Comparison of ENCODE assay signal across 8 cellular contexts in genomic region chr4:154982187-154983047, GRCh38.
A peak's percentile ranks its signal among the peaks of the same experiment; 100 is the strongest.
DNase-seq lines count a peak whose midpoint lies in the region; ATAC-seq and TF ChIP-seq lines count a peak whose summit lies in the region.

No MANE protein-coding gene starts in this region.

- ATAC-seq in GM19463 (IDR thresholded peaks at IDR 0.05; ENCODE audit: unreplicated experiment) = peak; percentile 53

- H3K4me1 ChIP-seq in breast epithelium = no peaks in the 10 kb centered on the region

- H3K27me3 ChIP-seq in breast epithelium = no peaks in the 10 kb centered on the region

- no peaks in the 10 kb centered on the region for H3K36me3 ChIP-seq in breast epithelium

- in situ Hi-C loops in SK-MEL-5 (cut with HindIII; ENCODE audit: low pct_unique_long_range_greater_than_20kb, low sequenced_read_pairs) = no loop called here

- no peak overlapping the region for H3K27ac ChIP-seq in breast epithelium

- intact Hi-C loops in breast epithelium (cut with DNase I; ENCODE audit: low total_unique reads) = no loop called here

- peak; percentile 8 to 61 (median 49) for TF ChIP-seq CTCF in breast epithelium (IDR thresholded peaks at IDR 0.05)

- no peaks in the 10 kb centered on the region for H3K9me3 ChIP-seq in breast epithelium

- TF ChIP-seq POLR2A in breast epithelium (IDR thresholded peaks at IDR 0.05) = no peak

- DNase-seq in DMS114 treated with DMSO at 0.1 percent for 48 hours (lab: John Stamatoyannopoulos, UW; ENCODE audit: unreplicated experiment) = peak; percentile 10
- peak; percentile 49 for DNase-seq in HPDE6-E6E7 (ENCODE audit: extremely low spot score)
- peak; percentile 68 for DNase-seq in SK-MEL-5 (ENCODE audit: low read depth, low spot score)
- DNase-seq in breast epithelium (ENCODE audit: low spot score in 2 of 2) = peak; percentile 27 to 67
- peak; percentile 51 for DNase-seq in kidney tubule cell (ENCODE audit: low spot score)
- peak; percentile 0 to 3 (median 1) for DNase-seq in stimulated activated CD4-positive, alpha-beta T cell treated with anti-CD3 and anti-CD28 coated beads, TNF-alpha, amount 100 ng/mL, for 48 hours (ENCODE audit: low read depth in 3 of 3)
- DNase-seq in DMS79 treated with DMSO at 0.1 percent for 48 hours (lab: John Stamatoyannopoulos, UW) = no peak

- no peak overlapping the region for H3K4me3 ChIP-seq in breast epithelium
